11 cellular contexts compared by ENCODE assay signal in the genomic region with DNA sequence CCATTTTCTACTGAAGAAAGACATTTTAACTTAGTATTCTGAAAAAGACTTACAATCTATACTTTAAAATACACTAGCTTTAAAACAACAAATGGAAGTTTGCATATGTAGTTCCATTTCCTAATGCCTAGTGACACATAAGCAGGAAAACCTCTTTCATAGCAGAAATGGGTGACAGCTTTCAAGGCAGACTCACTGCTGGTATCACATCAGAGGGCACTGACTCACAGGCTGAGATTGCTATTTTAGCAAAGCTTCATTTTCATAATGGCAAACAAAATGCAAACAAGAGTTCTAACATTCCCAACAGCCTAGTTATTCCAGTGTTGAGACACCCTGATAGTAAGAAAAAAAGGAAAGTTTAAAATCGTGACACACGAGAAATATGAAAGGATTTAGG. TPM values are rescaled to one million over a fixed set of nuclear protein-coding genes. Genes with fewer than 3 reads are reported as not detected.
DNase-seq lines count a peak whose midpoint lies in the region; ATAC-seq and TF ChIP-seq lines count a peak whose summit lies in the region.
"Had no signal": no experiment of that assay in that cellular context is flagged by ENCODE, and none has a peak within 500 bp of the region (broad histone marks: within the 10 kb centered on the region; RNA-seq: fewer than 3 reads in every experiment).

No MANE protein-coding gene starts in this region.

- H3K4me3 ChIP-seq in epithelial cell of proximal tubule (ENCODE audit: low read depth, low read length): no peak overlapping the region
- no peak overlapping the region for H3K4me3 ChIP-seq in retinal pigment epithelial cell (ENCODE audit: low read length)
- H3K4me3 ChIP-seq: lower lobe of right lung had no signal

- ATAC-seq in SK-N-SH treated with all-trans-retinoic acid at 6 μM for 48 hours (peak; percentile 84), HG03175 (IDR thresholded peaks at IDR 0.05; ENCODE audit: unreplicated experiment) (no peak), GM19324 (IDR thresholded peaks at IDR 0.05; ENCODE audit: low FRiP score, unreplicated experiment) (no peak)

- peak; percentile 63 for DNase-seq in GM03348 (ENCODE audit: low spot score)
- DNase-seq in epithelial cell of proximal tubule (ENCODE audit: low read depth): peak; percentile 26
- DNase-seq in retinal pigment epithelial cell (ENCODE audit: low read depth): peak; percentile 43
- no peak for DNase-seq in GDM1 (lab: John Stamatoyannopoulos, UW)
- DNase-seq: KG1; lower lobe of right lung; NCI-H524; stimulated activated CD4-positive, alpha-beta T cell treated with anti-CD3 and anti-CD28 coated beads, Interleukin-15, amount 100 ng/mL, for 24 hours had no signal

- no peak for TF ChIP-seq CTCF in epithelial cell of proximal tubule (conservative IDR thresholded peaks at IDR 0.05; ENCODE audit: low read depth, low read length)
- no peak for TF ChIP-seq CTCF in retinal pigment epithelial cell (conservative IDR thresholded peaks at IDR 0.05; ENCODE audit: low read depth, low read length)

TF ChIP-seq in SK-N-SH treated with all-trans-retinoic acid at 6 μM for 48 hours, 23 proteins besides CTCF, POLR2A, EP300 and RAD21:
- TF ChIP-seq ESRRG (CRISPR knock-in tag; IDR thresholded peaks at IDR 0.05) (no peak), RARB (CRISPR knock-in tag; IDR thresholded peaks at IDR 0.05) (no peak), ARNTL (CRISPR knock-in tag; IDR thresholded peaks at IDR 0.05; ENCODE audit: borderline replicate concordance, low read depth) (no peak), CSDC2 (CRISPR knock-in tag; IDR thresholded peaks at IDR 0.05) (no peak), ZC3H10 (CRISPR knock-in tag; IDR thresholded peaks at IDR 0.05) (no peak), ZNF565 (CRISPR knock-in tag; conservative IDR thresholded peaks at IDR 0.05; ENCODE audit: low read depth) (no peak), ISL1 (CRISPR knock-in tag; IDR thresholded peaks at IDR 0.05) (no peak), GLIS3 (CRISPR knock-in tag; IDR thresholded peaks at IDR 0.05) (no peak), ZFP3 (CRISPR knock-in tag; IDR thresholded peaks at IDR 0.05) (no peak), ZNF8 (CRISPR knock-in tag; IDR thresholded peaks at IDR 0.05) (no peak), TCF4 (CRISPR knock-in tag; IDR thresholded peaks at IDR 0.05; ENCODE audit: borderline replicate concordance) (no peak), ZFP30 (CRISPR knock-in tag; IDR thresholded peaks at IDR 0.05) (no peak), TOX (CRISPR knock-in tag; IDR thresholded peaks at IDR 0.05; ENCODE audit: borderline replicate concordance) (no peak), SNAI2 (CRISPR knock-in tag; IDR thresholded peaks at IDR 0.05) (no peak), OSR1 (CRISPR knock-in tag; IDR thresholded peaks at IDR 0.05) (no peak)
- TF ChIP-seq, protein P1, sequence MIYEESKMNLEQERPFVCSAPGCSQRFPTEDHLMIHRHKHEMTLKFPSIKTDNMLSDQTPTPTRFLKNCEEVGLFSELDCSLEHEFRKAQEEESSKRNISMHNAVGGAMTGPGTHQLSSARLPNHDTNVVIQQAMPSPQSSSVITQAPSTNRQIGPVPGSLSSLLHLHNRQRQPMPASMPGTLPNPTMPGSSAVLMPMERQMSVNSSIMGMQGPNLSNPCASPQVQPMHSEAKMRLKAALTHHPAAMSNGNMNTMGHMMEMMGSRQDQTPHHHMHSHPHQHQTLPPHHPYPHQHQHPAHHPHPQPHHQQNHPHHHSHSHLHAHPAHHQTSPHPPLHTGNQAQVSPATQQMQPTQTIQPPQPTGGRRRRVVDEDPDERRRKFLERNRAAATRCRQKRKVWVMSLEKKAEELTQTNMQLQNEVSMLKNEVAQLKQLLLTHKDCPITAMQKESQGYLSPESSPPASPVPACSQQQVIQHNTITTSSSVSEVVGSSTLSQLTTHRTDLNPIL (CRISPR knock-in tag; IDR thresholded peaks at IDR 0.05; ENCODE audit: low read depth): no peak
- TF ChIP-seq, protein P2, sequence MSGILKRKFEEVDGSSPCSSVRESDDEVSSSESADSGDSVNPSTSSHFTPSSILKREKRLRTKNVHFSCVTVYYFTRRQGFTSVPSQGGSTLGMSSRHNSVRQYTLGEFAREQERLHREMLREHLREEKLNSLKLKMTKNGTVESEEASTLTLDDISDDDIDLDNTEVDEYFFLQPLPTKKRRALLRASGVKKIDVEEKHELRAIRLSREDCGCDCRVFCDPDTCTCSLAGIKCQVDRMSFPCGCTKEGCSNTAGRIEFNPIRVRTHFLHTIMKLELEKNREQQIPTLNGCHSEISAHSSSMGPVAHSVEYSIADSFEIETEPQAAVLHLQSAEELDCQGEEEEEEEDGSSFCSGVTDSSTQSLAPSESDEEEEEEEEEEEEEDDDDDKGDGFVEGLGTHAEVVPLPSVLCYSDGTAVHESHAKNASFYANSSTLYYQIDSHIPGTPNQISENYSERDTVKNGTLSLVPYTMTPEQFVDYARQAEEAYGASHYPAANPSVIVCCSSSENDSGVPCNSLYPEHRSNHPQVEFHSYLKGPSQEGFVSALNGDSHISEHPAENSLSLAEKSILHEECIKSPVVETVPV (CRISPR knock-in tag; IDR thresholded peaks at IDR 0.05): no peak
- TF ChIP-seq, protein P3, sequence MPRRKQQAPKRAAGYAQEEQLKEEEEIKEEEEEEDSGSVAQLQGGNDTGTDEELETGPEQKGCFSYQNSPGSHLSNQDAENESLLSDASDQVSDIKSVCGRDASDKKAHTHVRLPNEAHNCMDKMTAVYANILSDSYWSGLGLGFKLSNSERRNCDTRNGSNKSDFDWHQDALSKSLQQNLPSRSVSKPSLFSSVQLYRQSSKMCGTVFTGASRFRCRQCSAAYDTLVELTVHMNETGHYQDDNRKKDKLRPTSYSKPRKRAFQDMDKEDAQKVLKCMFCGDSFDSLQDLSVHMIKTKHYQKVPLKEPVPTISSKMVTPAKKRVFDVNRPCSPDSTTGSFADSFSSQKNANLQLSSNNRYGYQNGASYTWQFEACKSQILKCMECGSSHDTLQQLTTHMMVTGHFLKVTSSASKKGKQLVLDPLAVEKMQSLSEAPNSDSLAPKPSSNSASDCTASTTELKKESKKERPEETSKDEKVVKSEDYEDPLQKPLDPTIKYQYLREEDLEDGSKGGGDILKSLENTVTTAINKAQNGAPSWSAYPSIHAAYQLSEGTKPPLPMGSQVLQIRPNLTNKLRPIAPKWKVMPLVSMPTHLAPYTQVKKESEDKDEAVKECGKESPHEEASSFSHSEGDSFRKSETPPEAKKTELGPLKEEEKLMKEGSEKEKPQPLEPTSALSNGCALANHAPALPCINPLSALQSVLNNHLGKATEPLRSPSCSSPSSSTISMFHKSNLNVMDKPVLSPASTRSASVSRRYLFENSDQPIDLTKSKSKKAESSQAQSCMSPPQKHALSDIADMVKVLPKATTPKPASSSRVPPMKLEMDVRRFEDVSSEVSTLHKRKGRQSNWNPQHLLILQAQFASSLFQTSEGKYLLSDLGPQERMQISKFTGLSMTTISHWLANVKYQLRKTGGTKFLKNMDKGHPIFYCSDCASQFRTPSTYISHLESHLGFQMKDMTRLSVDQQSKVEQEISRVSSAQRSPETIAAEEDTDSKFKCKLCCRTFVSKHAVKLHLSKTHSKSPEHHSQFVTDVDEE (CRISPR knock-in tag; IDR thresholded peaks at IDR 0.05): no peak

RNA-seq across cellular contexts. Expression of gene GSPT1, which starts 19.0 kb away (rescaled TPM):
- 87.3 and 145 TPM in 2 replicates for total RNA-seq in epithelial cell of proximal tubule

RNA-seq across cellular contexts. Expression of gene NPIPB2, which starts 45.1 kb away (rescaled TPM):
- 0.36 TPM in 1 of 2 replicates, not detected in the other for total RNA-seq in epithelial cell of proximal tubule

RNA-seq across cellular contexts. Expression of gene RSL1D1, which starts 45.4 kb away (rescaled TPM):
- 141 and 206 TPM in 2 replicates for total RNA-seq in epithelial cell of proximal tubule
